In the genomic region with DNA sequence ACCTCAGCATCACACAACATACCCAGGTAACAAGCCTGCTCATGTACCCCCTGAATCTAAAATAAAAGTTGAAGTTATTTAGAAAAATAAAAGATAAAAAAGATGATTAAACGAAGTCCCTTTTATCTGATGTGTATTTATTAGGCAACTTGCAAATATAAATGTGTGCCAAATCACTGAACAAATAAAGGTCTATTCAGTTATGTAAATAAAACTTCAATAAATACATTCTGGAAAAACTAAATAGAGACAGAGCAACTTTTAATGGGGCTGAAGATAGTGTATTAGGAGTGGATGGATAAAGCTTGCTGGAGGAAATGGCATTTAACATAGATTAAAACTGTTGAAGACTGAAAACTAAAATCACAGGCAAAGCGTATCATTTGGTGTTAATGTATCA, we compare ENCODE assay signal across 29 cellular contexts.
"Had no signal": no experiment of that assay in that cellular context is flagged by ENCODE, and none has a peak within 500 bp of the region (broad histone marks: within the 10 kb centered on the region; RNA-seq: fewer than 3 reads in every experiment).

No MANE protein-coding gene starts in this region.

- H2AFZ ChIP-seq: parathyroid adenoma had no signal

- H3K27ac ChIP-seq: ovary, parathyroid adenoma, psoas muscle, skin epidermis, spleen, suprapubic skin, testis, tibial artery, transverse colon, upper lobe of right lung, vagina had no signal

- H3K4me3 ChIP-seq: ovary, psoas muscle, skin epidermis, smooth muscle cell, spleen, suprapubic skin, testis, tibial artery, transverse colon, upper lobe of right lung, vagina had no signal

- H3K4me1 ChIP-seq: parathyroid adenoma, psoas muscle, spleen, suprapubic skin, testis, tibial artery, transverse colon, upper lobe of right lung, vagina had no signal

- DNase-seq: naive thymus-derived CD4-positive, alpha-beta T cell; natural killer cell; nephron progenitor cell; occipital lobe; ovary; posterior cingulate gyrus; psoas muscle; right cardiac atrium; spleen; stimulated activated CD4-positive, alpha-beta T cell treated with anti-CD3 and anti-CD28 coated beads, Interleukin-12 subunit alpha, Interleukin-12 subunit beta, amount 100 ng/mL, for 4 hours; stimulated activated CD4-positive, alpha-beta T cell treated with anti-CD3 and anti-CD28 coated beads, Interleukin-1b, Interleukin-23, amount 100 ng/mL, for 48 hours; stimulated activated CD4-positive, alpha-beta T cell treated with anti-CD3 and anti-CD28 coated beads, Interleukin-4, amount 100 ng/mL, for 1 hour; stimulated activated CD4-positive, alpha-beta T cell treated with anti-CD3 and anti-CD28 coated beads, Interleukin-4, amount 100 ng/mL, for 4 hours; stimulated activated CD8-positive, alpha-beta memory T cell treated with anti-CD3 and anti-CD28 coated beads, Interleukin-4, amount 100 ng/mL, for 48 hours; stimulated activated naive CD4-positive, alpha-beta T cell; stimulated activated naive CD8-positive, alpha-beta T cell treated with anti-CD3 and anti-CD28 coated beads, Interleukin-15, amount 100 ng/mL, for 72 hours; stimulated activated naive CD8-positive, alpha-beta T cell treated with anti-CD3 and anti-CD28 coated beads, Interleukin-15, Interleukin-2, amounts not matched to agents 100 U/mL and 50 U/mL, for 24 hours; substantia nigra; testis; tibial artery; transverse colon; upper lobe of right lung had no signal

- H3K4me2 ChIP-seq: smooth muscle cell had no signal

- H3K27me3 ChIP-seq: ovary, spleen, suprapubic skin, testis, tibial artery, transverse colon, upper lobe of right lung, vagina had no signal

- H3K36me3 ChIP-seq: ovary, spleen, suprapubic skin, tibial artery, transverse colon, upper lobe of right lung, vagina had no signal

- H3K9ac ChIP-seq: parathyroid adenoma had no signal

- ATAC-seq: naive thymus-derived CD4-positive, alpha-beta T cell; natural killer cell; psoas muscle; right cardiac atrium; sciatic nerve; stimulated activated memory B cell treated with anti-CD40 and anti-IgM and Interleukin-4, amounts not matched to agents 10 μg/mL and 1 μg/mL and 100 μg/mL, for 72 hours; stimulated activated naive CD8-positive, alpha-beta T cell treated with anti-CD3 and anti-CD28 coated beads, Interleukin-15, amount 100 ng/mL, for 72 hours; stimulated activated naive CD8-positive, alpha-beta T cell treated with anti-CD3 and anti-CD28 coated beads, Interleukin-15, Interleukin-2, amounts not matched to agents 100 U/mL and 50 U/mL, for 24 hours; upper lobe of right lung had no signal

- H3K79me2 ChIP-seq: parathyroid adenoma had no signal

- H3K9me3 ChIP-seq: ovary, psoas muscle, spleen, testis, tibial artery, transverse colon, upper lobe of right lung, vagina had no signal
